Comparison of ENCODE assay signal across 8 cellular contexts in the genomic region with DNA sequence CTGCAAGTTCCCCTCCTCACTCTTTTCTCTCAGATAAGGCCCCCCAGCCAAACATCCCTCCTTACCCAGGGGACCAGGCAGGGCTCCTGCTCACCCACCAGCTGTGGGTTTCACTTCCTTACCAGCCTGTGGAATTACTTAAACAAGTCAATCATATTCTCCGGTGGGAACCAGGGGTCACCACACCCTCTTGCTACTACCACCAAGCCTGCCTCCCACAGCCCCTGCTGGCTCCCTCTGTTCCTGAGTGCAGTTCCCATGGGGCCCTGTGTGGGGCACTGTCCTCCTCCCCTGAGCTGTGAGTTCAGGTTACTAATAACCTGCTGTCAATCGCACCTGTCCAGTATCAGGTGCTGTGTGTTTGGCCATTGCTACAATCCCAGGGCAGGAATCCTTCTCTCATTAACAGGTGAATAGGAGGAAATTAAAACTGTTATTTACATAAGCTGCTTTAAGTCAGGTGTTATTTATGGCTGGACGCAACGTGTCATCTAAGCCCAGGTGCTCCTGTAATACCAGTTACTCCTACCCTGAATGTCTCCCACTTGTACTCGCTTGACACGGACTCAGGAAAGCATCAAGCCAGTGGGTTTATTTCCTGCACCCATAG. TPM values are rescaled to one million over a fixed set of nuclear protein-coding genes. Genes with fewer than 3 reads are reported as not detected.
DNase-seq lines count a peak whose midpoint lies in the region; ATAC-seq lines count a peak whose summit lies in the region.

No MANE protein-coding gene starts in this region.

- DNase-seq in DMS153 (lab: John Stamatoyannopoulos, UW) (peak; percentile 98), NCI-H82 (lab: John Stamatoyannopoulos, UW) (peak; percentile 87), iris pigment epithelial cell (ENCODE audit: low read depth) (peak; percentile 36), putamen (ENCODE audit: low spot score) (no peak)
- DNase-seq in activated naive CD4-positive, alpha-beta T cell treated with anti-CD3 and anti-CD28 coated beads, Interleukin-2, amount 50 U/mL, for 72 hours (ENCODE audit: low spot score in 2 of 2) = peak in 1 of 2 donors; percentile 71
- DNase-seq in stimulated activated naive B cell treated with anti-CD40 and anti-IgM and Interleukin-4, amounts not matched to agents 10 μg/mL and 1 μg/mL and 100 μg/mL, for 72 hours = peak; percentile 56

- H3K36me3 Mint-ChIP-seq in activated naive CD4-positive, alpha-beta T cell treated with anti-CD3 and anti-CD28 coated beads, Interleukin-2, amount 50 U/mL, for 72 hours = peaks cover 0 to 6% of the 10 kb centered on the region in 2 donors
- H3K36me3 Mint-ChIP-seq in stimulated activated naive B cell treated with anti-CD40 and anti-IgM and Interleukin-4, amounts not matched to agents 10 μg/mL and 1 μg/mL and 100 μg/mL, for 72 hours = peaks cover 0 to 3% of the 10 kb centered on the region in 2 donors

- H3K27me3 Mint-ChIP-seq in stimulated activated naive B cell treated with anti-CD40 and anti-IgM and Interleukin-4, amounts not matched to agents 10 μg/mL and 1 μg/mL and 100 μg/mL, for 72 hours = peaks cover 0 to 6% of the 10 kb centered on the region in 2 donors

- ATAC-seq in GM19455 (IDR thresholded peaks at IDR 0.05; ENCODE audit: unreplicated experiment) (peak; percentile 84), HG03460 (IDR thresholded peaks at IDR 0.05; ENCODE audit: unreplicated experiment) (peak; percentile 84)
- peak; percentile 58 to 79 for ATAC-seq in activated naive CD4-positive, alpha-beta T cell treated with anti-CD3 and anti-CD28 coated beads, Interleukin-2, amount 50 U/mL, for 72 hours
- ATAC-seq in stimulated activated naive B cell treated with anti-CD40 and anti-IgM and Interleukin-4, amounts not matched to agents 10 μg/mL and 1 μg/mL and 100 μg/mL, for 72 hours (replicated peaks) = peak; percentile 85 to 86

- H3K27ac Mint-ChIP-seq in activated naive CD4-positive, alpha-beta T cell treated with anti-CD3 and anti-CD28 coated beads, Interleukin-2, amount 50 U/mL, for 72 hours = no peak overlapping the region
- no peak overlapping the region for H3K27ac Mint-ChIP-seq in stimulated activated naive B cell treated with anti-CD40 and anti-IgM and Interleukin-4, amounts not matched to agents 10 μg/mL and 1 μg/mL and 100 μg/mL, for 72 hours

- H3K4me3 Mint-ChIP-seq in stimulated activated naive B cell treated with anti-CD40 and anti-IgM and Interleukin-4, amounts not matched to agents 10 μg/mL and 1 μg/mL and 100 μg/mL, for 72 hours = peak overlapping the region in 1 of 2 donors; percentile 2

- H3K9me3 Mint-ChIP-seq in activated naive CD4-positive, alpha-beta T cell treated with anti-CD3 and anti-CD28 coated beads, Interleukin-2, amount 50 U/mL, for 72 hours = no peaks in the 10 kb centered on the region
- no peaks in the 10 kb centered on the region for H3K9me3 Mint-ChIP-seq in stimulated activated naive B cell treated with anti-CD40 and anti-IgM and Interleukin-4, amounts not matched to agents 10 μg/mL and 1 μg/mL and 100 μg/mL, for 72 hours

- peaks cover 33 to 56% of the 10 kb centered on the region in 2 donors for H3K4me1 Mint-ChIP-seq in stimulated activated naive B cell treated with anti-CD40 and anti-IgM and Interleukin-4, amounts not matched to agents 10 μg/mL and 1 μg/mL and 100 μg/mL, for 72 hours

RNA-seq across cellular contexts. Expression of gene LBR, which starts 53.1 kb away (rescaled TPM):
- total RNA-seq in activated naive CD4-positive, alpha-beta T cell treated with anti-CD3 and anti-CD28 coated beads, Interleukin-2, amount 50 U/mL, for 72 hours = 100 to 1,000 TPM; 161 to 174 TPM
